Comparison of ENCODE assay signal across 8 cellular contexts in genomic region chr12:109900752-109901580, GRCh38. TPM values are rescaled to one million over a fixed set of nuclear protein-coding genes. Genes with fewer than 3 reads are reported as not detected.
DNase-seq lines count a peak whose midpoint lies in the region; ATAC-seq and TF ChIP-seq lines count a peak whose summit lies in the region.

No MANE protein-coding gene starts in this region.

- peak overlapping the region; percentile 80 for H3K4me3 Mint-ChIP-seq in activated CD8-positive, alpha-beta memory T cell treated with anti-CD3 and anti-CD28 coated beads, Interleukin-2, amount 10 ng/mL, durations not matched to agents 7 days and 5 days
- H3K4me3 Mint-ChIP-seq in WTC11: peak overlapping the region; percentile 85

- no peaks in the 10 kb centered on the region for H3K9me3 Mint-ChIP-seq in activated CD8-positive, alpha-beta memory T cell treated with anti-CD3 and anti-CD28 coated beads, Interleukin-2, amount 10 ng/mL, durations not matched to agents 7 days and 5 days (ENCODE audit: low read depth)
- H3K9me3 Mint-ChIP-seq in WTC11: no peaks in the 10 kb centered on the region

- peak; percentile 18 for ATAC-seq in activated CD8-positive, alpha-beta memory T cell treated with anti-CD3 and anti-CD28 coated beads, Interleukin-2, amount 10 ng/mL, durations not matched to agents 7 days and 5 days
- peak; percentile 13 for ATAC-seq in HG03103 (IDR thresholded peaks at IDR 0.05; ENCODE audit: low read depth, unreplicated experiment)
- peak; percentile 80 for ATAC-seq in WTC11
- ATAC-seq in GM21367 (IDR thresholded peaks at IDR 0.05; ENCODE audit: unreplicated experiment): no peak

- CTCF ChIA-PET in activated CD8-positive, alpha-beta memory T cell treated with anti-CD3 and anti-CD28 coated beads, Interleukin-2, amount 10 ng/mL, durations not matched to agents 7 days and 5 days (lab: Charles Lee): interaction anchor here (1.1 to 3.4 kb wide), 9 partner anchors 9 to 67 kb away, joined by 3 to 17 read pairs (median 6); no protein-coding TSS in a partner anchor
- CTCF ChIA-PET in WTC11 (lab: Charles Lee): interaction anchor here (0.5 to 2.8 kb wide), 13 partner anchors 10 to 95 kb away, joined by 3 to 36 read pairs (median 4); partner anchors contain the start of gene GLTP

- no peak for DNase-seq in activated CD8-positive, alpha-beta memory T cell treated with anti-CD3 and anti-CD28 coated beads, Interleukin-2, amount 10 ng/mL, durations not matched to agents 7 days and 5 days
- DNase-seq in activated CD8-positive, alpha-beta memory T cell treated with anti-CD3 and anti-CD28 coated beads, Interleukin-2, amount 50 U/mL, for 4 hours: no peak
- DNase-seq in WTC11 (ENCODE audit: low spot score): peak; percentile 34
- DNase-seq in left ventricle myocardium inferior: no peak
- no peak for DNase-seq in retinal pigment epithelial cell (ENCODE audit: low read depth)
- DNase-seq in NOMO-1 treated with DMSO at 0.1 percent for 48 hours (lab: John Stamatoyannopoulos, UW; ENCODE audit: unreplicated experiment): no peak

- peak overlapping the region; percentile 78 for H3K4me3 ChIP-seq in left ventricle myocardium inferior
- H3K4me3 ChIP-seq in retinal pigment epithelial cell (ENCODE audit: low read length): peak overlapping the region; percentile 78

- peak overlapping the region; percentile 95 for H3K27ac Mint-ChIP-seq in activated CD8-positive, alpha-beta memory T cell treated with anti-CD3 and anti-CD28 coated beads, Interleukin-2, amount 10 ng/mL, durations not matched to agents 7 days and 5 days
- H3K27ac Mint-ChIP-seq in WTC11: peak overlapping the region; percentile 81

- H3K36me3 Mint-ChIP-seq in activated CD8-positive, alpha-beta memory T cell treated with anti-CD3 and anti-CD28 coated beads, Interleukin-2, amount 10 ng/mL, durations not matched to agents 7 days and 5 days: peaks cover 27% of the 10 kb centered on the region
- H3K36me3 Mint-ChIP-seq in WTC11: peaks cover 26% of the 10 kb centered on the region

- no peaks in the 10 kb centered on the region for H3K27me3 Mint-ChIP-seq in activated CD8-positive, alpha-beta memory T cell treated with anti-CD3 and anti-CD28 coated beads, Interleukin-2, amount 10 ng/mL, durations not matched to agents 7 days and 5 days
- peaks cover 99% of the 10 kb centered on the region for H3K27me3 Mint-ChIP-seq in WTC11 (ENCODE audit: low read depth)

- no peaks in the 10 kb centered on the region for H3K27me3 ChIP-seq in left ventricle myocardium inferior (ENCODE audit: low read depth)

- H3K9me3 ChIP-seq in left ventricle myocardium inferior (replicated peaks): no peaks in the 10 kb centered on the region

- H3K4me1 Mint-ChIP-seq in activated CD8-positive, alpha-beta memory T cell treated with anti-CD3 and anti-CD28 coated beads, Interleukin-2, amount 10 ng/mL, durations not matched to agents 7 days and 5 days: peaks cover 27% of the 10 kb centered on the region
- H3K4me1 Mint-ChIP-seq in WTC11: peaks cover 24% of the 10 kb centered on the region

- POLR2A ChIA-PET in WTC11 (lab: Charles Lee): interaction anchor here (0.7 to 1.4 kb wide), 3 partner anchors 9 to 47 kb away, joined by 3 to 4 read pairs (median 3); no protein-coding TSS in a partner anchor

- intact Hi-C loops in left ventricle myocardium inferior (cut with micrococcal nuclease): no loop called here

- peak overlapping the region; percentile 80 for H3K27ac ChIP-seq in left ventricle myocardium inferior (replicated peaks)

- TF ChIP-seq CTCF in WTC11 (IDR thresholded peaks at IDR 0.05) (no peak), left ventricle myocardium inferior (IDR thresholded peaks at IDR 0.05; ENCODE audit: borderline replicate concordance) (no peak), retinal pigment epithelial cell (conservative IDR thresholded peaks at IDR 0.05; ENCODE audit: low read depth, low read length) (no peak)

- H3K36me3 ChIP-seq in left ventricle myocardium inferior: peaks cover 31% of the 10 kb centered on the region

- H3K4me1 ChIP-seq in left ventricle myocardium inferior: peaks cover 27% of the 10 kb centered on the region

TF ChIP-seq in WTC11, 78 proteins besides CTCF, POLR2A, EP300 and RAD21:
- TF ChIP-seq FOXP1 (CRISPR knock-in tag; IDR thresholded peaks at IDR 0.05; ENCODE audit: borderline replicate concordance): no peak
- peak; percentile 54; the same call in 1 of the 2 replicates for TF ChIP-seq FOXK1 (CRISPR knock-in tag; IDR thresholded peaks at IDR 0.05)

RNA-seq across cellular contexts. Expression of gene TCHP, which starts 0.9 kb away (rescaled TPM):
- total RNA-seq in activated CD8-positive, alpha-beta memory T cell treated with anti-CD3 and anti-CD28 coated beads, Interleukin-2, amount 10 ng/mL, durations not matched to agents 7 days and 5 days: 10 to 100 TPM; 38.4 to 40.1 TPM
- total RNA-seq in WTC11 (2021): 7.9 to 10.1 TPM (median 10.0 TPM) in 3 replicates
- 10.4 TPM for total RNA-seq in left ventricle myocardium inferior

RNA-seq across cellular contexts. Expression of gene GLTP, which starts 20.6 kb away (rescaled TPM):
- total RNA-seq in activated CD8-positive, alpha-beta memory T cell treated with anti-CD3 and anti-CD28 coated beads, Interleukin-2, amount 10 ng/mL, durations not matched to agents 7 days and 5 days: 10 to 100 TPM; 16.3 to 19.2 TPM
- total RNA-seq in WTC11 (2021) (21.6 to 25.8 TPM (median 22.8 TPM) in 3 replicates), left ventricle myocardium inferior (20.0 TPM)
